ENCODE assay signal across 11 cellular contexts in genomic region chr3:63964287-63965073, GRCh38. TPM values are rescaled to one million over a fixed set of nuclear protein-coding genes. Genes with fewer than 3 reads are reported as not detected.
DNase-seq lines count a peak whose midpoint lies in the region; ATAC-seq and TF ChIP-seq lines count a peak whose summit lies in the region.
"Had no signal": no experiment of that assay in that cellular context is flagged by ENCODE, and none has a peak within 500 bp of the region (broad histone marks: within the 10 kb centered on the region; RNA-seq: fewer than 3 reads in every experiment).

No MANE protein-coding gene starts in this region.

- H3K27me3 ChIP-seq in heart left ventricle: no peaks in the 10 kb centered on the region
- H3K27me3 ChIP-seq in gastroesophageal sphincter: no peaks in the 10 kb centered on the region
- no peaks in the 10 kb centered on the region for H3K27me3 ChIP-seq in thyroid gland
- H3K27me3 ChIP-seq: BE2C had no signal

- WGBS in heart left ventricle, 4 donors: 55 to 63% (median 61%) methylated on average over 4 of the region's 4 CpGs
- 61 to 70% methylated on average over 2 to 4 of the region's 4 CpGs for WGBS in gastroesophageal sphincter (ENCODE audit: low coverage in 1 of 2), 2 donors
- 38 to 40% methylated on average over 4 of the region's 4 CpGs for WGBS in thyroid gland, 2 donors

- intact Hi-C loops in heart left ventricle (cut with DNase I): loop anchor here in 2 of 10 donors (5.0 to 10.0 kb wide), 2 partner anchors 33 to 50 kb away; partner anchors contain the start of gene SCAANT1 (in 1 of the 2)
- intact Hi-C loops in Right ventricle myocardium inferior (cut with DNase I): loop anchor here (5.0 kb wide), 1 partner anchor 52 kb away; the partner anchor contains the start of gene SCAANT1
- intact Hi-C loops in thyroid gland (cut with DNase I): no loop called here

- TF ChIP-seq CTCF in heart left ventricle (IDR thresholded peaks at IDR 0.05): no peak
- no peak for TF ChIP-seq CTCF in gastroesophageal sphincter (IDR thresholded peaks at IDR 0.05)
- TF ChIP-seq CTCF in thyroid gland (IDR thresholded peaks at IDR 0.05): no peak

- peak overlapping the region in 8 of 12 donors; percentile 9 to 72 (median 24) for H3K27ac ChIP-seq in heart left ventricle
- H3K27ac ChIP-seq in gastroesophageal sphincter: peak overlapping the region; percentile 44 to 73 (median 66)
- peak overlapping the region in 2 of 3 donors; percentile 11 to 37 for H3K27ac ChIP-seq in thyroid gland

- peaks cover 3 to 70% (median 39%) of the 10 kb centered on the region in 12 donors for H3K4me1 ChIP-seq in heart left ventricle
- peaks cover 28 to 87% (median 28%) of the 10 kb centered on the region in 3 donors for H3K4me1 ChIP-seq in gastroesophageal sphincter
- H3K4me1 ChIP-seq in thyroid gland: peaks cover 36 to 41% of the 10 kb centered on the region in 2 donors

- no peak for TF ChIP-seq POLR2A in heart left ventricle (IDR thresholded peaks at IDR 0.05)
- no peak for TF ChIP-seq POLR2A in gastroesophageal sphincter (IDR thresholded peaks at IDR 0.05)
- TF ChIP-seq POLR2A in thyroid gland (IDR thresholded peaks at IDR 0.05): no peak

- no peak for TF ChIP-seq EP300 in gastroesophageal sphincter (IDR thresholded peaks at IDR 0.05)

- H3K9me3 ChIP-seq in heart left ventricle (no peaks in the 10 kb centered on the region), gastroesophageal sphincter (no peaks in the 10 kb centered on the region), thyroid gland (no peaks in the 10 kb centered on the region)
- H3K9me3 ChIP-seq: BE2C had no signal

- no peak overlapping the region for H3K4me3 ChIP-seq in heart left ventricle
- no peak overlapping the region for H3K4me3 ChIP-seq in gastroesophageal sphincter
- H3K4me3 ChIP-seq in thyroid gland (replicated peaks in 1 of 3): no peak overlapping the region

- ATAC-seq in heart left ventricle (peak in 3 of 4 donors; percentile 36 to 68 (median 40)), Right ventricle myocardium inferior (no peak), gastroesophageal sphincter (no peak)

- H3K36me3 ChIP-seq in heart left ventricle: no peaks in the 10 kb centered on the region
- no peaks in the 10 kb centered on the region for H3K36me3 ChIP-seq in gastroesophageal sphincter
- no peaks in the 10 kb centered on the region for H3K36me3 ChIP-seq in thyroid gland
- H3K36me3 ChIP-seq: BE2C had no signal

- DNase-seq in heart left ventricle: no peak
- DNase-seq in Right ventricle myocardium inferior (ENCODE audit: missing footprints): no peak
- DNase-seq in NCI-H82 (lab: John Stamatoyannopoulos, UW): peak; percentile 81
- DNase-seq in thyroid gland: peak; percentile 53 to 56
- DNase-seq in NCI-H226: no peak
- no peak for DNase-seq in 8988T
- DNase-seq in NCI-H2029 treated with DMSO at 0.1 percent for 48 hours (lab: John Stamatoyannopoulos, UW): no peak
- DNase-seq: BE2C, erythroblast, NCI-H510A had no signal

RNA-seq across cellular contexts. Expression of gene SCAANT1, which starts 52.3 kb away (rescaled TPM):
- total RNA-seq in heart left ventricle: not detected
- not detected for polyA plus RNA-seq in heart left ventricle
- not detected for total RNA-seq in Right ventricle myocardium inferior
- not detected for total RNA-seq in gastroesophageal sphincter
- total RNA-seq in thyroid gland: not detected

RNA-seq across cellular contexts. Expression of gene PSMD6, which starts 58.8 kb away (rescaled TPM):
- total RNA-seq in heart left ventricle (10 to 100 TPM; 69.1 to 91.1 (median 82.5) TPM), Right ventricle myocardium inferior (73.7 TPM), gastroesophageal sphincter (10 to 100 TPM; 73.1 to 97.4 (median 79.5) TPM), thyroid gland (100 to 1,000 TPM in 1 of 4 donors, 10 to 100 TPM in 3; 64.1 to 116 (median 75.3) TPM)
- polyA plus RNA-seq in heart left ventricle: 100 to 1,000 TPM in 1 of 2 donors, 10 to 100 TPM in 1; 60.1 to 128 TPM

Comparison
In these comparisons a context has a peak if more than half of its experiments do, and no peak if none do; other contexts are left out.
1. ATAC-seq: peak in heart left ventricle (3 of 4); none in Right ventricle myocardium inferior (single experiment) and gastroesophageal sphincter (single experiment).
2. DNase-seq: peak in NCI-H82 (single experiment) and thyroid gland (2 of 2); none in heart left ventricle (0 of 5), Right ventricle myocardium inferior (single experiment), NCI-H226 (single experiment), 8988T (single experiment) and NCI-H2029 treated with DMSO at 0.1 percent for 48 hours (single experiment).
3. Peak in every context shown above with its lines, with median percentiles within 50 percentile points of each other: H3K27ac ChIP-seq.